ENCODE assay signal across 1 cellular context in the genomic region with DNA sequence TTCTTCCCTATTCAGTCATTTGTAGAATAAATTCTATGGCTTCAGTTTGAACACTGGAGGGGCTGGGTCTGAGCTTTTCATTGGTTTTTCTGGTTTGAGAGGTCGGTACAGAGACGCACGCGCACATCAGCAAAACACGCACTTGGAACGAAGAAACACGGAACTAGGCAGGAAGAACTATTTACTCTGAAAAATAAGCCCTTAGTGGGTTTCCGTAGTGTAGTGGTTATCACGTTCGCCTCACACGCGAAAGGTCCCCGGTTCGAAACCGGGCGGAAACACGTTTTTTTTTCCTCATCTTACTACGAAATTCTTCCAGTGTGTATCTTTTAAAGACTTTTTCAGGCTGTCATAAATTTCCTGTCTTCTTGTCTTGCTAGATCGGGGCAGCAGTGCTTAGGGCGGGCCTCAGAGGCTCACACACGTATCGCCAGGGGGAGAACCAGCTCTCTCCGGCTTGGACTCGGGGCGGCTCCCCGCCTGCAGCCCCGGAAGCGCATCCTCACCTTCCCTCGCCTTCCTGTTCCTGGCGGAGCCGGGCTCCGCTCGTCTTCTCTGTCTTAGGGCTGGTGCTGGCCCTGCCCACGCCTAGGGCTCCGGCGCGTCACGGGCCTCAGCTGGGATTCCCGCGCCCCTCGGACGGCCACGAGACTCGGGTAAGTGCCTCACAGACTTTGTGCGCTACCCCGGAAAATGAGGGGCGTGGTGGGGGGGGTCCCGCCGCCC.
TF ChIP-seq lines count a peak whose summit lies in the region.

Gene HMGN4 (plus strand): TSS at position 521 of the 726 bp plus-strand sequence. CDS start 6,841 bp downstream, outside the sequence.

TF ChIP-seq in HepG2, 621 proteins besides CTCF, POLR2A, EP300 and RAD21 (continued from another document and continues in another):
- no peak for TF ChIP-seq ZNF251 (CRISPR knock-in tag; IDR thresholded peaks at IDR 0.05)
- TF ChIP-seq TFAP4 (IDR thresholded peaks at IDR 0.05; ENCODE audit: borderline replicate concordance, low read depth): peak; percentile 44; the same call in 1 of the 2 replicates
- TF ChIP-seq USF2 (IDR thresholded peaks at IDR 0.05; ENCODE audit: low read depth, low read length): no peak
- peak; percentile 58; the same call in 1 of the 2 replicates for TF ChIP-seq USF2 (CRISPR knock-in tag; IDR thresholded peaks at IDR 0.05; ENCODE audit: borderline replicate concordance)
- TF ChIP-seq PLRG1 (conservative IDR thresholded peaks at IDR 0.05): no peak
- TF ChIP-seq ATF1 (CRISPR knock-in tag; IDR thresholded peaks at IDR 0.05): no peak
- TF ChIP-seq GRHL1 (CRISPR knock-in tag; conservative IDR thresholded peaks at IDR 0.05): no peak
- peak; percentile 40; the same call in 1 of the 2 replicates for TF ChIP-seq GFI1 (CRISPR knock-in tag; IDR thresholded peaks at IDR 0.05; ENCODE audit: borderline replicate concordance)
- no peak; the same call in 1 of the 2 replicates for TF ChIP-seq ZNF772 (CRISPR knock-in tag; IDR thresholded peaks at IDR 0.05)
- no peak for TF ChIP-seq ZFP62 (CRISPR knock-in tag; IDR thresholded peaks at IDR 0.05)
- TF ChIP-seq ZNF660 (CRISPR knock-in tag; IDR thresholded peaks at IDR 0.05; ENCODE audit: borderline replicate concordance, low read depth): no peak
- TF ChIP-seq BORCS8-MEF2B (CRISPR knock-in tag; IDR thresholded peaks at IDR 0.05): peak; percentile 48
- no peak for TF ChIP-seq ZNF510 (CRISPR knock-in tag; IDR thresholded peaks at IDR 0.05; ENCODE audit: low read depth)
- TF ChIP-seq SYNCRIP (IDR thresholded peaks at IDR 0.05; ENCODE audit: insufficient read depth, low read depth, low read length): no peak
- TF ChIP-seq KLF13 (CRISPR knock-in tag; IDR thresholded peaks at IDR 0.05): 0 out of 2 replicates have a peak, but pooled peaks have one; percentile 38
- no peak; the same call in 1 of the 2 replicates for TF ChIP-seq MBD4 (IDR thresholded peaks at IDR 0.05; ENCODE audit: borderline replicate concordance, low read length)
- TF ChIP-seq MIER3 (CRISPR knock-in tag; IDR thresholded peaks at IDR 0.05; ENCODE audit: borderline replicate concordance): no peak
- no peak for TF ChIP-seq ZNF382 (CRISPR knock-in tag; IDR thresholded peaks at IDR 0.05; ENCODE audit: borderline replicate concordance)
- peak; percentile 69 for TF ChIP-seq FOXA3 (CRISPR knock-in tag; IDR thresholded peaks at IDR 0.05)
- TF ChIP-seq RBFOX2 (IDR thresholded peaks at IDR 0.05; ENCODE audit: low read depth, low read length): peak; percentile 91
- TF ChIP-seq SALL2 (CRISPR knock-in tag; IDR thresholded peaks at IDR 0.05): peak; percentile 61; the same call in 1 of the 2 replicates
- TF ChIP-seq SATB2 (CRISPR knock-in tag; IDR thresholded peaks at IDR 0.05): 0 out of 2 replicates have a peak, but pooled peaks have one; percentile 11
- peak; percentile 32 for TF ChIP-seq ZNF781 (CRISPR knock-in tag; IDR thresholded peaks at IDR 0.05; ENCODE audit: borderline replicate concordance, not compliant biosample characterization)
- peak; percentile 53; the same call in 1 of the 2 replicates for TF ChIP-seq NFKB2 (CRISPR knock-in tag; IDR thresholded peaks at IDR 0.05; ENCODE audit: borderline replicate concordance)
- TF ChIP-seq ZNF761 (CRISPR knock-in tag; conservative IDR thresholded peaks at IDR 0.05): no peak; the same call in none of the 2 replicates
- no peak for TF ChIP-seq HHEX (CRISPR knock-in tag; IDR thresholded peaks at IDR 0.05)
- TF ChIP-seq KLF16 (CRISPR knock-in tag; IDR thresholded peaks at IDR 0.05): peak in 1 of 2 experiments; percentile 21; a peak in 1 of 4 replicates
- TF ChIP-seq ZNF747 (CRISPR knock-in tag; IDR thresholded peaks at IDR 0.05; ENCODE audit: borderline replicate concordance): no peak; the same call in 1 of the 2 replicates
- no peak for TF ChIP-seq RORA (CRISPR knock-in tag; IDR thresholded peaks at IDR 0.05)
- TF ChIP-seq ZNF501 (CRISPR knock-in tag; IDR thresholded peaks at IDR 0.05): peak; percentile 13; the same call in 1 of the 2 replicates
- TF ChIP-seq TRIM24 (CRISPR knock-in tag; IDR thresholded peaks at IDR 0.05): no peak
- TF ChIP-seq PCBP2 (optimal IDR thresholded peaks at IDR 0.05; ENCODE audit: low read depth, low read length, poor library complexity, severe bottlenecking): no peak
- no peak for TF ChIP-seq ZNF737 (CRISPR knock-in tag; IDR thresholded peaks at IDR 0.05; ENCODE audit: borderline replicate concordance)
- peak; percentile 77 for TF ChIP-seq KAT8 (CRISPR knock-in tag; IDR thresholded peaks at IDR 0.05)
- no peak for TF ChIP-seq ONECUT2 (CRISPR knock-in tag; IDR thresholded peaks at IDR 0.05)
- TF ChIP-seq, protein P1, sequence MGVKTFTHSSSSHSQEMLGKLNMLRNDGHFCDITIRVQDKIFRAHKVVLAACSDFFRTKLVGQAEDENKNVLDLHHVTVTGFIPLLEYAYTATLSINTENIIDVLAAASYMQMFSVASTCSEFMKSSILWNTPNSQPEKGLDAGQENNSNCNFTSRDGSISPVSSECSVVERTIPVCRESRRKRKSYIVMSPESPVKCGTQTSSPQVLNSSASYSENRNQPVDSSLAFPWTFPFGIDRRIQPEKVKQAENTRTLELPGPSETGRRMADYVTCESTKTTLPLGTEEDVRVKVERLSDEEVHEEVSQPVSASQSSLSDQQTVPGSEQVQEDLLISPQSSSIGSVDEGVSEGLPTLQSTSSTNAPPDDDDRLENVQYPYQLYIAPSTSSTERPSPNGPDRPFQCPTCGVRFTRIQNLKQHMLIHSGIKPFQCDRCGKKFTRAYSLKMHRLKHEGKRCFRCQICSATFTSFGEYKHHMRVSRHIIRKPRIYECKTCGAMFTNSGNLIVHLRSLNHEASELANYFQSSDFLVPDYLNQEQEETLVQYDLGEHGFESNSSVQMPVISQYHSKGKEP (CRISPR knock-in tag; IDR thresholded peaks at IDR 0.05): no peak; the same call in 1 of the 2 replicates
- TF ChIP-seq ZFY (CRISPR knock-in tag; IDR thresholded peaks at IDR 0.05): peak; percentile 93
- TF ChIP-seq, protein P2, sequence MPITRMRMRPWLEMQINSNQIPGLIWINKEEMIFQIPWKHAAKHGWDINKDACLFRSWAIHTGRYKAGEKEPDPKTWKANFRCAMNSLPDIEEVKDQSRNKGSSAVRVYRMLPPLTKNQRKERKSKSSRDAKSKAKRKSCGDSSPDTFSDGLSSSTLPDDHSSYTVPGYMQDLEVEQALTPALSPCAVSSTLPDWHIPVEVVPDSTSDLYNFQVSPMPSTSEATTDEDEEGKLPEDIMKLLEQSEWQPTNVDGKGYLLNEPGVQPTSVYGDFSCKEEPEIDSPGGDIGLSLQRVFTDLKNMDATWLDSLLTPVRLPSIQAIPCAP (CRISPR knock-in tag; IDR thresholded peaks at IDR 0.05; ENCODE audit: low read depth): 0 out of 2 replicates have a peak, but pooled peaks have one; percentile 16
- TF ChIP-seq BCLAF1 (IDR thresholded peaks at IDR 0.05): no peak
- TF ChIP-seq BRD4 (CRISPR knock-in tag; IDR thresholded peaks at IDR 0.05): no peak
- TF ChIP-seq ZNF687 (CRISPR knock-in tag; IDR thresholded peaks at IDR 0.05): peak; percentile 93
- no peak for TF ChIP-seq ZNF782 (CRISPR knock-in tag; IDR thresholded peaks at IDR 0.05; ENCODE audit: borderline replicate concordance)
- TF ChIP-seq POLR2AphosphoS2 (IDR thresholded peaks at IDR 0.05; ENCODE audit: low read depth, low read length): no peak
- TF ChIP-seq, protein P3, sequence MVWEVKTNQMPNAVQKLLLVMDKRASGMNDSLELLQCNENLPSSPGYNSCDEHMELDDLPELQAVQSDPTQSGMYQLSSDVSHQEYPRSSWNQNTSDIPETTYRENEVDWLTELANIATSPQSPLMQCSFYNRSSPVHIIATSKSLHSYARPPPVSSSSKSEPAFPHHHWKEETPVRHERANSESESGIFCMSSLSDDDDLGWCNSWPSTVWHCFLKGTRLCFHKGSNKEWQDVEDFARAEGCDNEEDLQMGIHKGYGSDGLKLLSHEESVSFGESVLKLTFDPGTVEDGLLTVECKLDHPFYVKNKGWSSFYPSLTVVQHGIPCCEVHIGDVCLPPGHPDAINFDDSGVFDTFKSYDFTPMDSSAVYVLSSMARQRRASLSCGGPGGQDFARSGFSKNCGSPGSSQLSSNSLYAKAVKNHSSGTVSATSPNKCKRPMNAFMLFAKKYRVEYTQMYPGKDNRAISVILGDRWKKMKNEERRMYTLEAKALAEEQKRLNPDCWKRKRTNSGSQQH (CRISPR knock-in tag; IDR thresholded peaks at IDR 0.05; ENCODE audit: low read depth): peak; percentile 83; the same call in 1 of the 2 replicates
